Comparison of ENCODE assay signal across 8 cellular contexts in genomic region chr7:134669845-134670373, GRCh38. TPM values are rescaled to one million over a fixed set of nuclear protein-coding genes. Genes with fewer than 3 reads are reported as not detected.
DNase-seq lines count a peak whose midpoint lies in the region; ATAC-seq and TF ChIP-seq lines count a peak whose summit lies in the region.

No MANE protein-coding gene starts in this region.

- peak; percentile 78 for ATAC-seq in HG02981 (IDR thresholded peaks at IDR 0.05; ENCODE audit: unreplicated experiment)
- ATAC-seq in HG02571 (IDR thresholded peaks at IDR 0.05; ENCODE audit: unreplicated experiment), result no peak

- peaks cover 0 to 18% (median 0%) of the 10 kb centered on the region in 6 donors for H3K36me3 ChIP-seq in spleen

- no peaks in the 10 kb centered on the region for H3K27me3 ChIP-seq in spleen (replicated peaks in 1 of 7)

- H3K9me3 ChIP-seq in spleen, result peaks cover 0 to 10% (median 4%) of the 10 kb centered on the region in 8 donors

- peak; percentile 90 for DNase-seq in EL
- DNase-seq in NCI-H748 treated with DMSO at 0.1 percent for 48 hours (lab: John Stamatoyannopoulos, UW), result peak; percentile 74
- DNase-seq in activated CD8-positive, alpha-beta memory T cell treated with anti-CD3 and anti-CD28 coated beads, Interleukin-2, amount 50 U/mL, for 24 hours (ENCODE audit: extremely low read depth), result peak; percentile 36
- peak; percentile 92 for DNase-seq in fibroblast of pulmonary artery (ENCODE audit: low read depth)
- DNase-seq in spleen, result no peak
- no peak for DNase-seq in NOMO-1 (lab: John Stamatoyannopoulos, UW; ENCODE audit: unreplicated experiment in 2 of 2)

- H3K4me3 ChIP-seq in fibroblast of pulmonary artery (replicated peaks; ENCODE audit: low read depth, low read length) (peak overlapping the region; percentile 4), spleen (peak overlapping the region in 1 of 8 donors; percentile 1)

- TF ChIP-seq CTCF in fibroblast of pulmonary artery (IDR thresholded peaks at IDR 0.05; ENCODE audit: low read length, missing control alignments) (no peak), spleen (IDR thresholded peaks at IDR 0.05 in 8 of 11, conservative IDR thresholded peaks at IDR 0.05 in 3 of 11) (no peak)

- peak overlapping the region in 5 of 8 donors; percentile 12 to 27 (median 19) for H3K27ac ChIP-seq in spleen

- intact Hi-C loops in spleen (cut with DNase I; ENCODE audit: low total_unique reads), result no loop called here

- WGBS in spleen, 5 donors, result 5 to 18% (median 8%) methylated on average over 8 of the region's 8 CpGs

- no peak for TF ChIP-seq POLR2A in spleen (IDR thresholded peaks at IDR 0.05)

- H3K4me1 ChIP-seq in spleen, result peaks cover 9 to 28% (median 15%) of the 10 kb centered on the region in 6 donors

RNA-seq across cellular contexts. Expression of gene BPGM, which starts 23.3 kb away (rescaled TPM):
- 10 to 100 TPM; 12.0 to 64.4 (median 21.4) TPM for total RNA-seq in spleen
- 10 to 100 TPM; 10.6 to 15.2 (median 11.5) TPM for polyA plus RNA-seq in spleen

Comparison
In these comparisons a context has a peak if more than half of its experiments do, and no peak if none do; other contexts are left out.
1. DNase-seq: peak in EL (single experiment), NCI-H748 treated with DMSO at 0.1 percent for 48 hours (single experiment), activated CD8-positive, alpha-beta memory T cell treated with anti-CD3 and anti-CD28 coated beads, Interleukin-2, amount 50 U/mL, for 24 hours (single experiment) and fibroblast of pulmonary artery (single experiment); none in spleen (single experiment) and NOMO-1 (0 of 2).